15 cellular contexts compared by ENCODE assay signal in genomic region chr6:154297711-154298110, GRCh38. TPM values are rescaled to one million over a fixed set of nuclear protein-coding genes. Genes with fewer than 3 reads are reported as not detected.
A peak's percentile ranks its signal among the peaks of the same experiment; 100 is the strongest.
DNase-seq lines count a peak whose midpoint lies in the region; ATAC-seq and TF ChIP-seq lines count a peak whose summit lies in the region.
"Had no signal": no experiment of that assay in that cellular context is flagged by ENCODE, and none has a peak within 500 bp of the region (broad histone marks: within the 10 kb centered on the region; RNA-seq: fewer than 3 reads in every experiment).

No MANE protein-coding gene starts in this region.

- H3K36me3 ChIP-seq in right atrium auricular region = no peaks in the 10 kb centered on the region
- H3K36me3 ChIP-seq: BE2C, colonic mucosa had no signal

- H3K27ac ChIP-seq in right atrium auricular region = peak overlapping the region; percentile 1 to 66

- no peaks in the 10 kb centered on the region for H3K27me3 Mint-ChIP-seq in progenitor cell of endocrine pancreas

- no peak overlapping the region for H3K4me3 ChIP-seq in right atrium auricular region
- H3K4me3 ChIP-seq: colonic mucosa had no signal

- no peaks in the 10 kb centered on the region for H3K9me3 Mint-ChIP-seq in progenitor cell of endocrine pancreas (ENCODE audit: low read depth)
- H3K9me3 Mint-ChIP-seq: activated CD4-positive, alpha-beta memory T cell treated with anti-CD3 and anti-CD28 coated beads for 36 hours; activated T-helper 1 cell treated with anti-CD3 and anti-CD28 coated beads, Interleukin-12 subunit alpha, Interleukin-12 subunit beta, Interleukin-2, Interleukin-4 antibody, amounts not matched to agents 30 ng/mL and 10 ng/mL and 1 ng/mL, durations not matched to agents 14 hours and 24 hours and 36 hours; stimulated activated effector memory CD8-positive, alpha-beta T cell treated with anti-CD3 and anti-CD28 coated beads, Interleukin-12 subunit alpha, Interleukin-12 subunit beta, amount 100 ng/mL, for 72 hours had no signal

- peaks cover 9% of the 10 kb centered on the region for H3K4me1 Mint-ChIP-seq in progenitor cell of endocrine pancreas (ENCODE audit: low read depth)

- peak; percentile 60 for DNase-seq in EH (ENCODE audit: low read depth)
- DNase-seq in amniotic epithelial cell (ENCODE audit: low read depth) = peak; percentile 37
- DNase-seq in right atrium auricular region (ENCODE audit: low spot score) = no peak
- peak; percentile 62 for DNase-seq in renal cortical epithelial cell (ENCODE audit: low read depth)
- no peak for DNase-seq in anterior cingulate cortex (lab: John Stamatoyannopoulos, UW)
- DNase-seq in DMS79 (lab: John Stamatoyannopoulos, UW) = no peak
- DNase-seq in progenitor cell of endocrine pancreas (ENCODE audit: low spot score, unreplicated experiment) = no peak
- DNase-seq: activated CD4-positive, alpha-beta memory T cell treated with anti-CD3 and anti-CD28 coated beads for 36 hours; BE2C; colonic mucosa; erythroblast; NCI-H82 had no signal

- H3K27me3 ChIP-seq in right atrium auricular region = no peaks in the 10 kb centered on the region
- H3K27me3 ChIP-seq: BE2C, colonic mucosa had no signal

- no peak for ATAC-seq in GM21717 (IDR thresholded peaks at IDR 0.05; ENCODE audit: unreplicated experiment)

- peaks cover 0 to 19% of the 10 kb centered on the region in 2 donors for H3K4me1 ChIP-seq in right atrium auricular region
- H3K4me1 ChIP-seq: BE2C, colonic mucosa had no signal

- no peak overlapping the region for H3K27ac Mint-ChIP-seq in progenitor cell of endocrine pancreas
- H3K27ac Mint-ChIP-seq: activated CD4-positive, alpha-beta memory T cell treated with anti-CD3 and anti-CD28 coated beads for 36 hours; activated T-helper 1 cell treated with anti-CD3 and anti-CD28 coated beads, Interleukin-12 subunit alpha, Interleukin-12 subunit beta, Interleukin-2, Interleukin-4 antibody, amounts not matched to agents 30 ng/mL and 10 ng/mL and 1 ng/mL, durations not matched to agents 14 hours and 24 hours and 36 hours had no signal

- H3K4me3 Mint-ChIP-seq in progenitor cell of endocrine pancreas (ENCODE audit: low read depth) = no peak overlapping the region
- H3K4me3 Mint-ChIP-seq: activated CD4-positive, alpha-beta memory T cell treated with anti-CD3 and anti-CD28 coated beads for 36 hours; activated T-helper 1 cell treated with anti-CD3 and anti-CD28 coated beads, Interleukin-12 subunit alpha, Interleukin-12 subunit beta, Interleukin-2, Interleukin-4 antibody, amounts not matched to agents 30 ng/mL and 10 ng/mL and 1 ng/mL, durations not matched to agents 14 hours and 24 hours and 36 hours; stimulated activated effector memory CD8-positive, alpha-beta T cell treated with anti-CD3 and anti-CD28 coated beads, Interleukin-12 subunit alpha, Interleukin-12 subunit beta, amount 100 ng/mL, for 72 hours had no signal

- no peak for TF ChIP-seq CTCF in right atrium auricular region (IDR thresholded peaks at IDR 0.05)
- no peak for TF ChIP-seq CTCF in progenitor cell of endocrine pancreas (IDR thresholded peaks at IDR 0.05; ENCODE audit: unreplicated experiment)

- no peaks in the 10 kb centered on the region for H3K36me3 Mint-ChIP-seq in progenitor cell of endocrine pancreas (ENCODE audit: insufficient read depth)
- H3K36me3 Mint-ChIP-seq: activated CD4-positive, alpha-beta memory T cell treated with anti-CD3 and anti-CD28 coated beads for 36 hours; stimulated activated effector memory CD8-positive, alpha-beta T cell treated with anti-CD3 and anti-CD28 coated beads, Interleukin-12 subunit alpha, Interleukin-12 subunit beta, amount 100 ng/mL, for 72 hours had no signal

- no peaks in the 10 kb centered on the region for H3K9me3 ChIP-seq in right atrium auricular region
- H3K9me3 ChIP-seq: BE2C, colonic mucosa had no signal

RNA-seq across cellular contexts. Expression of gene IPCEF1, which starts 58.9 kb away (rescaled TPM):
- total RNA-seq in right atrium auricular region (under 1 TPM; 0.51 to 0.93 TPM), renal cortical epithelial cell (0.40 and 1.7 TPM in 2 replicates), progenitor cell of endocrine pancreas (0.77 and 1.4 TPM in 2 replicates)

Comparison
In these comparisons a context has a peak if more than half of its experiments do, and no peak if none do; other contexts are left out.
1. DNase-seq: peak in EH (single experiment), amniotic epithelial cell (single experiment) and renal cortical epithelial cell (single experiment); none in right atrium auricular region (single experiment), anterior cingulate cortex (0 of 58), DMS79 (single experiment) and progenitor cell of endocrine pancreas (single experiment).